In genomic region chr1:248913933-248914332, GRCh38 we compare ENCODE assay signal across 20 cellular contexts. TPM values are rescaled to one million over a fixed set of nuclear protein-coding genes. Genes with fewer than 3 reads are reported as not detected.
DNase-seq lines count a peak whose midpoint lies in the region; ATAC-seq and TF ChIP-seq lines count a peak whose summit lies in the region.
"Had no signal": no experiment of that assay in that cellular context is flagged by ENCODE, and none has a peak within 500 bp of the region (broad histone marks: within the 10 kb centered on the region; RNA-seq: fewer than 3 reads in every experiment).

No MANE protein-coding gene starts in this region.

- no peak for TF ChIP-seq CTCF in colonic mucosa (IDR thresholded peaks at IDR 0.05)

- peak; percentile 24 for TF ChIP-seq POLR2A in erythroblast (IDR thresholded peaks at IDR 0.05; ENCODE audit: low read length)

- H3K36me3 ChIP-seq in colonic mucosa: peaks cover 7% of the 10 kb centered on the region

- intact Hi-C loops in activated CD4-positive, alpha-beta T cell treated with anti-CD3 and anti-CD28 coated beads for 36 hours (cut with DNase I, micrococcal nuclease): no loop called here
- intact Hi-C loops in colonic mucosa (cut with DNase I): no loop called here

- H3K4me3 Mint-ChIP-seq in activated CD4-positive, alpha-beta T cell treated with anti-CD3 and anti-CD28 coated beads for 36 hours: no peak overlapping the region
- H3K4me3 Mint-ChIP-seq in stimulated activated memory B cell treated with anti-CD40 and anti-IgM and Interleukin-4, amounts not matched to agents 10 μg/mL and 1 μg/mL and 100 μg/mL, for 72 hours: no peak overlapping the region
- H3K4me3 Mint-ChIP-seq: CD4-positive, alpha-beta T cell had no signal

- peaks cover 13% of the 10 kb centered on the region for H3K36me3 Mint-ChIP-seq in activated CD4-positive, alpha-beta T cell treated with anti-CD3 and anti-CD28 coated beads for 36 hours (ENCODE audit: low read depth)
- H3K36me3 Mint-ChIP-seq in stimulated activated memory B cell treated with anti-CD40 and anti-IgM and Interleukin-4, amounts not matched to agents 10 μg/mL and 1 μg/mL and 100 μg/mL, for 72 hours: peaks cover 54% of the 10 kb centered on the region

- no peaks in the 10 kb centered on the region for H3K9me3 ChIP-seq in colonic mucosa

- H3K27ac ChIP-seq in colonic mucosa: no peak overlapping the region
- H3K27ac ChIP-seq: RWPE1 had no signal

- CTCF ChIA-PET in activated CD4-positive, alpha-beta T cell treated with anti-CD3 and anti-CD28 coated beads for 36 hours (lab: Charles Lee): interaction anchor here (1.0 kb wide), 1 partner anchor 11 kb away, joined by 3 read pairs; no protein-coding TSS in a partner anchor
- CTCF ChIA-PET in HEK293T (lab: Yijun Ruan, JAX): no interaction called here

- no peaks in the 10 kb centered on the region for H3K9me3 Mint-ChIP-seq in activated CD4-positive, alpha-beta T cell treated with anti-CD3 and anti-CD28 coated beads for 36 hours (ENCODE audit: low read depth)
- H3K9me3 Mint-ChIP-seq in stimulated activated memory B cell treated with anti-CD40 and anti-IgM and Interleukin-4, amounts not matched to agents 10 μg/mL and 1 μg/mL and 100 μg/mL, for 72 hours: no peaks in the 10 kb centered on the region
- H3K9me3 Mint-ChIP-seq: CD4-positive, alpha-beta T cell had no signal

- H3K27ac Mint-ChIP-seq in activated CD4-positive, alpha-beta T cell treated with anti-CD3 and anti-CD28 coated beads for 36 hours: peak overlapping the region; percentile 32
- H3K27ac Mint-ChIP-seq in stimulated activated memory B cell treated with anti-CD40 and anti-IgM and Interleukin-4, amounts not matched to agents 10 μg/mL and 1 μg/mL and 100 μg/mL, for 72 hours: peak overlapping the region; percentile 71
- H3K27ac Mint-ChIP-seq: CD4-positive, alpha-beta T cell had no signal

- no peaks in the 10 kb centered on the region for H3K27me3 Mint-ChIP-seq in activated CD4-positive, alpha-beta T cell treated with anti-CD3 and anti-CD28 coated beads for 36 hours
- no peaks in the 10 kb centered on the region for H3K27me3 Mint-ChIP-seq in stimulated activated memory B cell treated with anti-CD40 and anti-IgM and Interleukin-4, amounts not matched to agents 10 μg/mL and 1 μg/mL and 100 μg/mL, for 72 hours
- H3K27me3 Mint-ChIP-seq: CD4-positive, alpha-beta T cell had no signal

- no peak for ATAC-seq in activated CD4-positive, alpha-beta T cell treated with anti-CD3 and anti-CD28 coated beads for 36 hours
- no peak for ATAC-seq in stimulated activated memory B cell treated with anti-CD40 and anti-IgM and Interleukin-4, amounts not matched to agents 10 μg/mL and 1 μg/mL and 100 μg/mL, for 72 hours
- ATAC-seq: PC-3 had no signal

- no peak for DNase-seq in activated CD4-positive, alpha-beta T cell treated with anti-CD3 and anti-CD28 coated beads for 36 hours
- DNase-seq in activated CD4-positive, alpha-beta T cell treated with anti-CD3 and anti-CD28 coated beads for 48 hours: no peak
- peak; percentile 61 for DNase-seq in NCI-H2171 treated with DMSO at 0.1 percent for 48 hours (lab: John Stamatoyannopoulos, UW)
- peak; percentile 85 for DNase-seq in erythroblast (lab: John Stamatoyannopoulos, UW)
- no peak for DNase-seq in HEK293T (ENCODE audit: extremely low spot score)
- DNase-seq in colonic mucosa: no peak
- DNase-seq in nucleus accumbens (lab: John Stamatoyannopoulos, UW): no peak
- DNase-seq: 8988T; CD4-positive, alpha-beta T cell; DND-41; H7; Kasumi-1; NCI-H1092 treated with DMSO at 0.1 percent for 48 hours; NCI-H146; NCI-H2081; NCI-H510A; NCI-H774; PC-3 had no signal

- POLR2A ChIA-PET in activated CD4-positive, alpha-beta T cell treated with anti-CD3 and anti-CD28 coated beads for 36 hours (lab: Charles Lee): no interaction called here
- POLR2A ChIA-PET in HEK293T (lab: Yijun Ruan, JAX): no interaction called here

- no peak overlapping the region for H3K9ac ChIP-seq in colonic mucosa (ENCODE audit: low read depth in 2 of 2, low read length in 2 of 2)

- no peaks in the 10 kb centered on the region for H3K4me1 ChIP-seq in colonic mucosa

- no peaks in the 10 kb centered on the region for H3K27me3 ChIP-seq in colonic mucosa

- no peaks in the 10 kb centered on the region for H3K4me1 Mint-ChIP-seq in activated CD4-positive, alpha-beta T cell treated with anti-CD3 and anti-CD28 coated beads for 36 hours
- peaks cover 33% of the 10 kb centered on the region for H3K4me1 Mint-ChIP-seq in stimulated activated memory B cell treated with anti-CD40 and anti-IgM and Interleukin-4, amounts not matched to agents 10 μg/mL and 1 μg/mL and 100 μg/mL, for 72 hours

- no peak overlapping the region for H3K4me3 ChIP-seq in colonic mucosa

TF ChIP-seq in HEK293T, 16 proteins besides CTCF, POLR2A, EP300 and RAD21:
- TF ChIP-seq ARNT (IDR thresholded peaks at IDR 0.05) (no peak), HDGF (IDR thresholded peaks at IDR 0.05; ENCODE audit: borderline replicate concordance) (no peak), SUZ12 (IDR thresholded peaks at IDR 0.05) (no peak), FOXK2 (IDR thresholded peaks at IDR 0.05) (no peak), FOXA1 (IDR thresholded peaks at IDR 0.05) (no peak), L3MBTL2 (conservative IDR thresholded peaks at IDR 0.05) (no peak), SP1 (IDR thresholded peaks at IDR 0.05) (no peak), ZNF384 (IDR thresholded peaks at IDR 0.05) (no peak), BHLHE40 (IDR thresholded peaks at IDR 0.05; ENCODE audit: borderline replicate concordance) (no peak), CTBP1 (IDR thresholded peaks at IDR 0.05; ENCODE audit: borderline replicate concordance) (no peak), PKNOX1 (IDR thresholded peaks at IDR 0.05) (no peak), LEF1 (IDR thresholded peaks at IDR 0.05; ENCODE audit: borderline replicate concordance) (no peak), TARDBP (IDR thresholded peaks at IDR 0.05) (no peak)

RNA-seq across cellular contexts. Expression of gene PGBD2, which starts 7.9 kb away (rescaled TPM):
- 1 to 10 TPM; 2.3 to 2.9 TPM for total RNA-seq in activated CD4-positive, alpha-beta T cell treated with anti-CD3 and anti-CD28 coated beads for 36 hours
- 1 to 10 TPM; 7.2 to 8.4 TPM for total RNA-seq in colonic mucosa

RNA-seq across cellular contexts. Expression of gene ZNF692, which starts 55.0 kb away (rescaled TPM):
- total RNA-seq in activated CD4-positive, alpha-beta T cell treated with anti-CD3 and anti-CD28 coated beads for 36 hours: 10 to 100 TPM; 75.9 to 92.3 TPM
- total RNA-seq in colonic mucosa: 10 to 100 TPM; 20.9 to 46.9 TPM

Comparison
In these comparisons a context has a peak if more than half of its experiments do, and no peak if none do; other contexts are left out.
1. DNase-seq: peak in NCI-H2171 treated with DMSO at 0.1 percent for 48 hours (single experiment) and erythroblast (2 of 2); none in activated CD4-positive, alpha-beta T cell treated with anti-CD3 and anti-CD28 coated beads for 36 hours (single experiment), activated CD4-positive, alpha-beta T cell treated with anti-CD3 and anti-CD28 coated beads for 48 hours (single experiment), HEK293T (single experiment), colonic mucosa (single experiment) and nucleus accumbens (0 of 56).